ENCODE assay signal across 20 cellular contexts in genomic region chr2:109080109-109080508, GRCh38.
"Had no signal": no experiment of that assay in that cellular context is flagged by ENCODE, and none has a peak within 500 bp of the region (broad histone marks: within the 10 kb centered on the region; RNA-seq: fewer than 3 reads in every experiment).

No MANE protein-coding gene starts in this region.

- H3K4me3 ChIP-seq: coronary artery, hepatocyte, pancreas, prostate gland, right lobe of liver, testis, tibial nerve had no signal

- H3K27me3 ChIP-seq: pancreas, right lobe of liver, testis, tibial nerve had no signal

- ATAC-seq: left cardiac atrium; naive thymus-derived CD4-positive, alpha-beta T cell; pancreas; right lobe of liver; stimulated activated naive CD8-positive, alpha-beta T cell treated with anti-CD3 and anti-CD28 coated beads, Interleukin-15, amount 100 ng/mL, for 72 hours had no signal

- H3K27me3 Mint-ChIP-seq: stimulated activated naive CD8-positive, alpha-beta T cell treated with anti-CD3 and anti-CD28 coated beads, Interleukin-15, amount 100 ng/mL, for 72 hours had no signal

- H3K4me3 Mint-ChIP-seq: endodermal cell; stimulated activated memory B cell treated with anti-CD40 and anti-IgM and Interleukin-4, amounts not matched to agents 10 μg/mL and 1 μg/mL and 100 μg/mL, for 72 hours; stimulated activated naive CD8-positive, alpha-beta T cell treated with anti-CD3 and anti-CD28 coated beads, Interleukin-15, amount 100 ng/mL, for 72 hours had no signal

- H3K27ac ChIP-seq: coronary artery, hepatocyte, pancreas, prostate gland, right lobe of liver, testis, tibial nerve had no signal

- H3K4me2 ChIP-seq: hepatocyte had no signal

- H3K36me3 Mint-ChIP-seq: naive thymus-derived CD4-positive, alpha-beta T cell; stimulated activated memory B cell treated with anti-CD40 and anti-IgM and Interleukin-4, amounts not matched to agents 10 μg/mL and 1 μg/mL and 100 μg/mL, for 72 hours had no signal

- H3K36me3 ChIP-seq: pancreas, prostate gland, right lobe of liver, tibial nerve had no signal

- H3K4me1 ChIP-seq: pancreas, prostate gland, right lobe of liver, testis, tibial nerve had no signal

- H3K9me3 Mint-ChIP-seq: endodermal cell; stimulated activated memory B cell treated with anti-CD40 and anti-IgM and Interleukin-4, amounts not matched to agents 10 μg/mL and 1 μg/mL and 100 μg/mL, for 72 hours had no signal

- H2AFZ ChIP-seq: hepatocyte had no signal

- H3K4me1 Mint-ChIP-seq: stimulated activated memory B cell treated with anti-CD40 and anti-IgM and Interleukin-4, amounts not matched to agents 10 μg/mL and 1 μg/mL and 100 μg/mL, for 72 hours; stimulated activated naive CD8-positive, alpha-beta T cell treated with anti-CD3 and anti-CD28 coated beads, Interleukin-15, amount 100 ng/mL, for 72 hours had no signal

- H3K27ac Mint-ChIP-seq: endodermal cell; stimulated activated memory B cell treated with anti-CD40 and anti-IgM and Interleukin-4, amounts not matched to agents 10 μg/mL and 1 μg/mL and 100 μg/mL, for 72 hours had no signal

- H3K79me2 ChIP-seq: hepatocyte had no signal

- H3K9me3 ChIP-seq: pancreas, prostate gland, right lobe of liver, testis, tibial nerve had no signal

- DNase-seq: effector CD4-positive, alpha-beta T cell; endodermal cell; erythroblast; foreskin melanocyte; kidney; left cardiac atrium; naive thymus-derived CD4-positive, alpha-beta T cell; nucleus accumbens; pancreas; right lobe of liver; stimulated activated CD4-positive, alpha-beta T cell treated with anti-CD3 and anti-CD28 coated beads, Interleukin-15, amount 100 ng/mL, for 24 hours; stimulated activated CD4-positive, alpha-beta T cell treated with anti-CD3 and anti-CD28 coated beads, Interleukin-1b, Interleukin-23, amount 100 ng/mL, for 48 hours; stimulated activated CD4-positive, alpha-beta T cell treated with anti-CD3 and anti-CD28 coated beads, Interleukin-4, amount 100 ng/mL, for 24 hours; stimulated activated naive CD8-positive, alpha-beta T cell treated with anti-CD3 and anti-CD28 coated beads, Interleukin-15, amount 100 ng/mL, for 72 hours; testis had no signal
